Comparison of ENCODE assay signal across 27 cellular contexts in genomic region chr7:17814058-17814457, GRCh38.
"Had no signal": no experiment of that assay in that cellular context is flagged by ENCODE, and none has a peak within 500 bp of the region (broad histone marks: within the 10 kb centered on the region; RNA-seq: fewer than 3 reads in every experiment).

No MANE protein-coding gene starts in this region.

- H3K27ac Mint-ChIP-seq: natural killer cell; nephron; neural progenitor cell; progenitor cell of endocrine pancreas; stimulated activated memory B cell treated with anti-CD40 and anti-IgM and Interleukin-4, amounts not matched to agents 10 μg/mL and 1 μg/mL and 100 μg/mL, for 72 hours; stimulated activated naive CD8-positive, alpha-beta T cell treated with anti-CD3 and anti-CD28 coated beads, Interleukin-15, amount 100 ng/mL, for 72 hours; type B pancreatic cell had no signal

- H3K4me3 Mint-ChIP-seq: natural killer cell; nephron; neural progenitor cell; stimulated activated memory B cell treated with anti-CD40 and anti-IgM and Interleukin-4, amounts not matched to agents 10 μg/mL and 1 μg/mL and 100 μg/mL, for 72 hours; stimulated activated naive CD8-positive, alpha-beta T cell treated with anti-CD3 and anti-CD28 coated beads, Interleukin-15, amount 100 ng/mL, for 72 hours; type B pancreatic cell had no signal

- H3K9me3 Mint-ChIP-seq: type B pancreatic cell had no signal

- ATAC-seq: natural killer cell; psoas muscle; right cardiac atrium; sciatic nerve; stimulated activated memory B cell treated with anti-CD40 and anti-IgM and Interleukin-4, amounts not matched to agents 10 μg/mL and 1 μg/mL and 100 μg/mL, for 72 hours; stimulated activated naive CD8-positive, alpha-beta T cell treated with anti-CD3 and anti-CD28 coated beads, Interleukin-15, amount 100 ng/mL, for 72 hours; stimulated activated naive CD8-positive, alpha-beta T cell treated with anti-CD3 and anti-CD28 coated beads, Interleukin-15, Interleukin-2, amounts not matched to agents 100 U/mL and 50 U/mL, for 24 hours; upper lobe of right lung had no signal

- H3K27me3 Mint-ChIP-seq: progenitor cell of endocrine pancreas; stimulated activated memory B cell treated with anti-CD40 and anti-IgM and Interleukin-4, amounts not matched to agents 10 μg/mL and 1 μg/mL and 100 μg/mL, for 72 hours; stimulated activated naive CD8-positive, alpha-beta T cell treated with anti-CD3 and anti-CD28 coated beads, Interleukin-15, amount 100 ng/mL, for 72 hours; type B pancreatic cell had no signal

- H3K4me1 Mint-ChIP-seq: nephron; neural progenitor cell; stimulated activated memory B cell treated with anti-CD40 and anti-IgM and Interleukin-4, amounts not matched to agents 10 μg/mL and 1 μg/mL and 100 μg/mL, for 72 hours; stimulated activated naive CD8-positive, alpha-beta T cell treated with anti-CD3 and anti-CD28 coated beads, Interleukin-15, amount 100 ng/mL, for 72 hours had no signal

- DNase-seq: natural killer cell; occipital lobe; ovary; posterior cingulate gyrus; psoas muscle; right cardiac atrium; spleen; stimulated activated CD4-positive, alpha-beta T cell treated with anti-CD3 and anti-CD28 coated beads, Interleukin-12 subunit alpha, Interleukin-12 subunit beta, amount 100 ng/mL, for 4 hours; stimulated activated CD4-positive, alpha-beta T cell treated with anti-CD3 and anti-CD28 coated beads, Interleukin-1b, Interleukin-23, amount 100 ng/mL, for 48 hours; stimulated activated CD4-positive, alpha-beta T cell treated with anti-CD3 and anti-CD28 coated beads, Interleukin-4, amount 100 ng/mL, for 1 hour; stimulated activated CD4-positive, alpha-beta T cell treated with anti-CD3 and anti-CD28 coated beads, Interleukin-4, amount 100 ng/mL, for 4 hours; stimulated activated CD8-positive, alpha-beta memory T cell treated with anti-CD3 and anti-CD28 coated beads, Interleukin-4, amount 100 ng/mL, for 48 hours; stimulated activated naive CD4-positive, alpha-beta T cell; stimulated activated naive CD8-positive, alpha-beta T cell treated with anti-CD3 and anti-CD28 coated beads, Interleukin-15, amount 100 ng/mL, for 72 hours; stimulated activated naive CD8-positive, alpha-beta T cell treated with anti-CD3 and anti-CD28 coated beads, Interleukin-15, Interleukin-2, amounts not matched to agents 100 U/mL and 50 U/mL, for 24 hours; substantia nigra; testis; tibial artery; transverse colon; upper lobe of right lung; uterus had no signal
